ENCODE assay signal across 12 cellular contexts in the genomic region with DNA sequence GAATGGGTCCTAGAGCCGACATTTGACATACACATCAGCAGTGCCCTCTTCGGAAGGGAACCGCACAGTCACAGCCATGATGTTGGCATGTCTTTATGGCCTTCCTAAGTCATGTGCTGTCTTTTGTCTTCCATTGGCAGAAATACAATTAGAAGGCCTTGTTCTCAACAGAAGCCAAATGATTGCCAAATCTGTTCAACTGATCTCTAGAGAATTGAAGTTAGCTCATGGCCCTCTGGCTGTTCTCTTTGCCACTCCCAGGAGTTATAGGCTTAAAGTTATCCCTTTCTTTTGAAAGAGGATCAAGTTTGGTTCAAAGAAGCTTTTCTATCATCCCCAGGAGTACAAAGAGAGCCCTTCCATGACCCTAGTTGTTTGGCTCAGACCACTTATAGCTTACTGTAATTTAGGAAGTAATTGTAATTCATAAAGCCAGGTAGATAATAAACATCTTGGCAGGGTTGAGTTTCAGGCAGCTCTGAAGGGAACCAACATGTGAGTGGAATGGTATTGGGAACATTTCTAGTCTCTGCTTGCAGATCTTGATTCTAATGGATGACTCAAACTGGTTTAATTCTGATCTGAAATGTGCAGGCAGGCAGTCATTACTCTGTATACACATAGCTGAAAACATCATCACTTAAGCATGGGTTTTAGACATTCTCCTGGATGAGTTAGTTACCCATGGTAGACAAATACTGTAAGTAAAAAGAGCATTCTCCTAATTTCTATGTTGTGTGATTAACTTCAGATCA.
DNase-seq lines count a peak whose midpoint lies in the region; ATAC-seq and TF ChIP-seq lines count a peak whose summit lies in the region.
"Had no signal": no experiment of that assay in that cellular context is flagged by ENCODE, and none has a peak within 500 bp of the region (broad histone marks: within the 10 kb centered on the region; RNA-seq: fewer than 3 reads in every experiment).

No MANE protein-coding gene starts in this region.

- peak; percentile 82 for ATAC-seq in left ventricle myocardium superior

- intact Hi-C loops in breast epithelium (cut with DNase I; ENCODE audit: low total_unique reads) (no loop called here), left ventricle myocardium superior (cut with micrococcal nuclease) (no loop called here)

- H3K9ac ChIP-seq in skeletal muscle tissue (ENCODE audit: low read depth in 1 of 3, low read length in 3 of 3): no peak overlapping the region

- DNase-seq in GM04503 (ENCODE audit: low read depth) (peak; percentile 66), breast epithelium (ENCODE audit: low spot score in 2 of 2) (no peak), left ventricle myocardium superior (no peak), HuH-7 (ENCODE audit: low spot score) (no peak), NCI-H1092 treated with DMSO at 0.1 percent for 48 hours (lab: John Stamatoyannopoulos, UW) (no peak), COLO668 (lab: John Stamatoyannopoulos, UW; ENCODE audit: unreplicated experiment) (no peak), retina (no peak)
- DNase-seq: activated naive CD4-positive, alpha-beta T cell treated with anti-CD3 and anti-CD28 coated beads, Interleukin-2, amount 50 U/mL, for 16 hours; CD4-positive, CD25-positive, alpha-beta regulatory T cell; SJCRH30; stimulated activated naive CD4-positive, alpha-beta T cell treated with Interleukin-2 at 50 U/mL for 16 hours had no signal

- H3K36me3 ChIP-seq in breast epithelium (no peaks in the 10 kb centered on the region), skeletal muscle tissue (ENCODE audit: control insufficient read depth in 3 of 3, insufficient read depth in 3 of 3, low read length in 3 of 3) (no peaks in the 10 kb centered on the region)
- H3K36me3 ChIP-seq: SJCRH30 had no signal

- no peak for TF ChIP-seq POLR2A in breast epithelium (IDR thresholded peaks at IDR 0.05)

- no peak for TF ChIP-seq CTCF in breast epithelium (IDR thresholded peaks at IDR 0.05)

- H3K9me3 ChIP-seq in breast epithelium (no peaks in the 10 kb centered on the region), skeletal muscle tissue (ENCODE audit: control insufficient read depth in 3 of 3, low read length in 3 of 3) (no peaks in the 10 kb centered on the region)
- H3K9me3 ChIP-seq: SJCRH30 had no signal

- H3K4me1 ChIP-seq in breast epithelium (no peaks in the 10 kb centered on the region), skeletal muscle tissue (ENCODE audit: control insufficient read depth in 3 of 3, insufficient read depth in 3 of 3, low read length in 3 of 3) (peaks cover 7 to 9% (median 8%) of the 10 kb centered on the region in 3 donors)
- H3K4me1 ChIP-seq: SJCRH30 had no signal

- no peaks in the 10 kb centered on the region for H3K27me3 ChIP-seq in breast epithelium
- H3K27me3 ChIP-seq in skeletal muscle tissue (ENCODE audit: control insufficient read depth in 3 of 3, insufficient read depth in 3 of 3, low read length in 3 of 3): no peaks in the 10 kb centered on the region
- H3K27me3 ChIP-seq: SJCRH30 had no signal

- peak overlapping the region; percentile 73 to 85 for H3K27ac ChIP-seq in breast epithelium
- peak overlapping the region; percentile 19 for H3K27ac ChIP-seq in skeletal muscle tissue (ENCODE audit: low read depth, low read length)
- H3K27ac ChIP-seq: SJCRH30 had no signal

- H3K4me3 ChIP-seq in breast epithelium (no peak overlapping the region), skeletal muscle tissue (ENCODE audit: low read length in 3 of 3) (no peak overlapping the region)
- H3K4me3 ChIP-seq: SJCRH30 had no signal
